ENCODE assay signal across 10 cellular contexts in the genomic region with DNA sequence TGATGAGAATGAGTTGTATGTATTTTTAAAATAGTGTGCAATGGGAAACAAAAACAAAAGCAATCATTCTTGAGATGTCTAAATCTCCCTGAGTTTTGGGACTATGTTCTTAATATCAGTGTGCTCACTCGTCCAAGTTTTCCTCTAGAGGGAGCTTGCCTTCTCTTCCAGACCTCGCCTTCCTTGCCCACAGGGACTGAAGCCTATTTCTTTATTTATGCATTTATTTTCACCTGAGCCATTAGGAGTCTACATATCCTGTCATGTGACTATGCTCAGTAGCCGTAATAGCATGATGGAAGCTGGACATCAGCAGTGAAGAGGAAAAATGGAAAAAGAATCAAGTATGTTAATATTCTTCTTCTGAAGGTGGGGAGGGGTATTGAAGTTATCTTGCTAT.
DNase-seq lines count a peak whose midpoint lies in the region; ATAC-seq, FAIRE-seq and TF ChIP-seq lines count a peak whose summit lies in the region.
"Had no signal": no experiment of that assay in that cellular context is flagged by ENCODE, and none has a peak within 500 bp of the region (broad histone marks: within the 10 kb centered on the region; RNA-seq: fewer than 3 reads in every experiment).

No MANE protein-coding gene starts in this region.

- dilution Hi-C loops in keratinocyte (cut with MboI; ENCODE audit: extremely low pct_ligation_motif_present, low sequenced_read_pairs) = no loop called here

- H3K9me3 ChIP-seq in HCT116 (ENCODE audit: control insufficient read depth in 1 of 2, insufficient read depth in 1 of 2, low read depth in 1 of 2, low read length in 2 of 2) = peaks cover 6 to 7% of the 10 kb centered on the region in 2 experiments; a peak in 2 of 4 replicates
- no peaks in the 10 kb centered on the region for H3K9me3 ChIP-seq in keratinocyte (ENCODE audit: control insufficient read depth, low read depth, low read length)
- peaks cover 0 to 20% (median 0%) of the 10 kb centered on the region in 11 donors for H3K9me3 ChIP-seq in heart right ventricle

- peak overlapping the region; percentile 59 for H2AFZ ChIP-seq in HCT116 (ENCODE audit: low read depth, low read length, poor library complexity, severe bottlenecking)
- H2AFZ ChIP-seq in keratinocyte (ENCODE audit: control insufficient read depth, low read length) = no peak overlapping the region

- 29 to 30% methylated on average over 3 of the region's 3 CpGs for WGBS in heart right ventricle, 2 donors

- H3K27ac ChIP-seq in HCT116 (ENCODE audit: low read depth, low read length) (no peak overlapping the region), VCaP (no peak overlapping the region), keratinocyte (ENCODE audit: control insufficient read depth, insufficient read depth, low read length) (no peak overlapping the region), heart right ventricle (no peak overlapping the region)

- POLR2A ChIA-PET in HCT116 (lab: Charles Lee) = no interaction called here

- H3K9me2 ChIP-seq in HCT116 (ENCODE audit: insufficient read depth) = no peaks in the 10 kb centered on the region

- no peak for TF ChIP-seq POLR2A in HCT116 (IDR thresholded peaks at IDR 0.05; ENCODE audit: borderline replicate concordance, extremely low read depth, insufficient read depth, insufficient read length)

- H3K79me2 ChIP-seq in HCT116 (ENCODE audit: insufficient read depth, low read length) (no peaks in the 10 kb centered on the region), keratinocyte (ENCODE audit: control insufficient read depth, insufficient read depth, low read length) (no peaks in the 10 kb centered on the region)

- no peak overlapping the region; a peak in 1 of 4 replicates for H3K4me3 ChIP-seq in HCT116 (replicated peaks in 1 of 2; ENCODE audit: low read depth in 1 of 2, low read length in 2 of 2)
- H3K4me3 ChIP-seq in keratinocyte (ENCODE audit: control insufficient read depth in 2 of 3, extremely low read depth in 1 of 3, insufficient read depth in 2 of 3, low read depth in 1 of 3, low read length in 3 of 3) = no peak overlapping the region
- H3K4me3 ChIP-seq in heart right ventricle = no peak overlapping the region

- H4K20me1 ChIP-seq in HCT116 (ENCODE audit: insufficient read depth) (no peaks in the 10 kb centered on the region), keratinocyte (ENCODE audit: control insufficient read depth, extremely low read depth, insufficient read depth, low read length) (no peaks in the 10 kb centered on the region)

- H3K36me3 ChIP-seq in HCT116 (ENCODE audit: control insufficient read depth in 1 of 2, insufficient read depth in 2 of 2, low read length in 2 of 2) (no peaks in the 10 kb centered on the region), keratinocyte (ENCODE audit: control insufficient read depth in 2 of 2, extremely low read depth in 1 of 2, insufficient read depth in 2 of 2, low read length in 2 of 2) (no peaks in the 10 kb centered on the region), heart right ventricle (no peaks in the 10 kb centered on the region)

- RAD21 ChIA-PET in HCT116 (lab: Charles Lee; ENCODE audit: low non-redundant PET in 1 of 2, low total read pairs in 2 of 2, uncharacterized antibody in 2 of 2, unreplicated experiment in 2 of 2) = no interaction called here

- H3K9ac ChIP-seq in HCT116 (ENCODE audit: low read length) = no peak overlapping the region
- H3K9ac ChIP-seq in keratinocyte (ENCODE audit: control insufficient read depth, extremely low read depth, insufficient read depth, low read length) = no peak overlapping the region

- BruUV-seq in HCT116 (replicated peaks; lab: Mats Ljungman, UMichigan) = no TSS peak

- peak; percentile 32; the same call in 1 of the 2 replicates for TF ChIP-seq RAD21 in HCT116 (IDR thresholded peaks at IDR 0.05; ENCODE audit: low read depth)

- TF ChIP-seq CTCF in HCT116 (IDR thresholded peaks at IDR 0.05 in 2 of 3, conservative IDR thresholded peaks at IDR 0.05 in 1 of 3; ENCODE audit: borderline replicate concordance in 1 of 3, insufficient read depth in 1 of 3, low read depth in 2 of 3, low read length in 2 of 3) (peak; percentile 26 to 59 (median 51); a peak in 5 of 6 replicates), VCaP (conservative IDR thresholded peaks at IDR 0.05) (peak; percentile 69), keratinocyte (optimal IDR thresholded peaks at IDR 0.05 in 1 of 3, IDR thresholded peaks at IDR 0.05 in 1 of 3, conservative IDR thresholded peaks at IDR 0.05 in 1 of 3; ENCODE audit: extremely low read depth in 1 of 3, insufficient read depth in 2 of 3, low read length in 3 of 3) (peak; percentile 30 to 39 (median 35)), heart right ventricle (IDR thresholded peaks at IDR 0.05) (peak in 2 of 9 donors; percentile 5 to 10)

- no peaks in the 10 kb centered on the region for H3K9me1 ChIP-seq in keratinocyte (ENCODE audit: control insufficient read depth, extremely low read depth, insufficient read depth, low read length)

- intact Hi-C loops in HCT116 (cut with micrococcal nuclease) = no loop called here
- intact Hi-C loops in heart right ventricle (cut with DNase I) = no loop called here

- DNase-seq in AG20443 (ENCODE audit: low spot score) (peak; percentile 18), HCT116 (ENCODE audit: low read depth, low spot score) (peak; percentile 51), keratinocyte (ENCODE audit: low read depth, low spot score) (no peak), heart right ventricle (no peak), occipital lobe (lab: John Stamatoyannopoulos, UW) (no peak)
- no peak for DNase-seq in stimulated activated CD4-positive, alpha-beta T cell treated with anti-CD3 and anti-CD28 coated beads, Interleukin-2, amount 100 ng/mL, for 24 hours
- DNase-seq: stimulated activated CD4-positive, alpha-beta T cell treated with anti-CD3 and anti-CD28 coated beads, Interleukin-12 subunit alpha, Interleukin-12 subunit beta, amount 100 ng/mL, for 4 hours; stimulated activated naive CD4-positive, alpha-beta T cell had no signal

- H3K4me2 ChIP-seq in HCT116 (ENCODE audit: low read length) = peak overlapping the region; percentile 31; the same call in 1 of the 2 replicates
- no peak overlapping the region for H3K4me2 ChIP-seq in keratinocyte (ENCODE audit: control insufficient read depth, extremely low read depth, insufficient read depth, low read depth, low read length)

- H3K27me3 ChIP-seq in HCT116 (ENCODE audit: insufficient read depth, low read length) (no peaks in the 10 kb centered on the region), keratinocyte (ENCODE audit: control insufficient read depth, extremely low read depth, insufficient read depth, low read length) (peaks cover 4% of the 10 kb centered on the region), heart right ventricle (no peaks in the 10 kb centered on the region)

- CTCF ChIA-PET in HCT116 (lab: Charles Lee) = interaction anchor here (0.7 to 1.5 kb wide), 10 partner anchors 10 to 107 kb away, joined by 3 to 7 read pairs (median 4); no protein-coding TSS in a partner anchor

- no peak for FAIRE-seq in keratinocyte (lab: Jason Lieb, UNC)

- ATAC-seq in HCT116 (peak; percentile 94), heart right ventricle (no peak), HG03045 (IDR thresholded peaks at IDR 0.05; ENCODE audit: unreplicated experiment) (no peak)

- H3K4me1 ChIP-seq in HCT116 (ENCODE audit: control insufficient read depth in 1 of 2, insufficient read depth in 2 of 2, low read length in 2 of 2) (peaks cover 0 to 4% of the 10 kb centered on the region in 2 experiments; a peak in 1 of 4 replicates), keratinocyte (ENCODE audit: control insufficient read depth, extremely low read depth, insufficient read depth, low read length) (no peaks in the 10 kb centered on the region), heart right ventricle (no peaks in the 10 kb centered on the region)

TF ChIP-seq in HCT116, 20 proteins besides CTCF, POLR2A, EP300 and RAD21:
- no peak for TF ChIP-seq ZNF274 (IDR thresholded peaks at IDR 0.05; ENCODE audit: low read depth, low read length)
- no peak for TF ChIP-seq YY1 (IDR thresholded peaks at IDR 0.05; ENCODE audit: extremely low read depth, insufficient replicate concordance, low read depth, low read length)
- TF ChIP-seq ELF1 (IDR thresholded peaks at IDR 0.05; ENCODE audit: borderline replicate concordance, low read depth) = no peak
- no peak for TF ChIP-seq EZH2 (IDR thresholded peaks at IDR 0.05)
- no peak for TF ChIP-seq SIN3A (IDR thresholded peaks at IDR 0.05; ENCODE audit: low read depth)
- TF ChIP-seq TCF7L2 (IDR thresholded peaks at IDR 0.05; ENCODE audit: borderline replicate concordance, extremely low read depth, insufficient read depth, insufficient read length) = no peak
- no peak for TF ChIP-seq MAX (IDR thresholded peaks at IDR 0.05)

Comparison
In these comparisons a context has a peak if more than half of its experiments do, and no peak if none do; other contexts are left out.
1. DNase-seq: peak in AG20443 (single experiment) and HCT116 (single experiment); none in keratinocyte (single experiment), heart right ventricle (0 of 2), stimulated activated CD4-positive, alpha-beta T cell treated with anti-CD3 and anti-CD28 coated beads, Interleukin-2, amount 100 ng/mL, for 24 hours (0 of 2) and occipital lobe (single experiment).